In genomic region chr7:66843492-66843891, GRCh38 we compare ENCODE assay signal across 8 cellular contexts.
DNase-seq lines count a peak whose midpoint lies in the region; ATAC-seq, FAIRE-seq and TF ChIP-seq lines count a peak whose summit lies in the region.
"Not testable (repeated sequence)": the region's sequence is repeated elsewhere in the genome, so short reads cannot be mapped to it uniquely, and the experiment has no call there.

No MANE protein-coding gene starts in this region.

- not testable (repeated sequence) for TF ChIP-seq EP300 in HepG2 (IDR thresholded peaks at IDR 0.05; ENCODE audit: low read depth in 2 of 2, low read length in 2 of 2); HepG2 (CRISPR knock-in tag; IDR thresholded peaks at IDR 0.05; ENCODE audit: borderline replicate concordance)

- peak overlapping the region; percentile 93 to 100 (median 98) for H3K4me3 Mint-ChIP-seq in CD4-positive, CD25-positive, alpha-beta regulatory T cell
- H3K4me3 Mint-ChIP-seq in activated naive CD8-positive, alpha-beta T cell treated with anti-CD3 and anti-CD28 coated beads for 36 hours: peak overlapping the region; percentile 96
- H3K4me3 Mint-ChIP-seq in stimulated activated naive CD8-positive, alpha-beta T cell treated with anti-CD3 and anti-CD28 coated beads, Interleukin-15, amount 100 ng/mL, for 72 hours: peak overlapping the region; percentile 98 to 99

- CTCF ChIA-PET in endothelial cell of umbilical vein (lab: Charles Lee): interaction anchor here (1.4 kb wide), 1 partner anchor 11 kb away, joined by 8 read pairs; no protein-coding TSS in a partner anchor
- CTCF ChIA-PET in HepG2 (lab: Yijun Ruan, JAX; ENCODE audit: low intra/inter-chr PET ratio, low total read pairs): not testable (repeated sequence)

- H3K9me3 ChIP-seq in CD4-positive, CD25-positive, alpha-beta regulatory T cell (ENCODE audit: control insufficient read depth in 2 of 2, low read length in 2 of 2); WERI-Rb-1 (ENCODE audit: severe bottlenecking); endothelial cell of umbilical vein (replicated peaks; ENCODE audit: control insufficient read depth, insufficient read depth, low read length); HepG2 (ENCODE audit: low read length); neutrophil: not testable (repeated sequence)

- not testable (repeated sequence) for TF ChIP-seq CTCF in KMS-11 (conservative IDR thresholded peaks at IDR 0.05; ENCODE audit: low read depth, low read length); WERI-Rb-1 (IDR thresholded peaks at IDR 0.05; ENCODE audit: low read depth, low read length); endothelial cell of umbilical vein (IDR thresholded peaks at IDR 0.05; ENCODE audit: extremely low read depth in 1 of 2, insufficient read depth in 1 of 2, low read depth in 1 of 2, low read length in 2 of 2); HepG2 (CRISPR knock-in tag; IDR thresholded peaks at IDR 0.05); neutrophil (IDR thresholded peaks at IDR 0.05)

- in situ Hi-C loops in HepG2 (cut with HindIII; ENCODE audit: extremely low pct_ligation_motif_present, low pct_unique_long_range_greater_than_20kb): loop anchor here (25.0 kb wide), 1 partner anchor 144 kb away; the partner anchor contains the start of genes SBDS and TYW1

- peak; percentile 54 for FAIRE-seq in endothelial cell of umbilical vein (lab: Jason Lieb, UNC)
- FAIRE-seq in HepG2 (lab: Jason Lieb, UNC): not testable (repeated sequence)

- H3K79me2 ChIP-seq in KMS-11 (ENCODE audit: insufficient read depth, low read depth); endothelial cell of umbilical vein (ENCODE audit: control insufficient read depth, insufficient read depth, low read length): not testable (repeated sequence)
- H3K79me2 ChIP-seq in HepG2 (ENCODE audit: insufficient read depth, low read length): peaks cover 11% of the 10 kb centered on the region

- dilution Hi-C loops in endothelial cell of umbilical vein (cut with MboI; ENCODE audit: extremely low pct_ligation_motif_present, low sequenced_read_pairs): not testable (repeated sequence)

- H3K4me2 ChIP-seq in KMS-11 (0 out of 2 replicates have a peak overlapping the region, but pooled peaks have one; percentile 81), endothelial cell of umbilical vein (ENCODE audit: insufficient read depth, low read length) (peak overlapping the region; percentile 47), HepG2 (ENCODE audit: low read depth, low read length) (peak overlapping the region; percentile 97)

- H2AFZ ChIP-seq in KMS-11 (ENCODE audit: low read depth): not testable (repeated sequence)
- H2AFZ ChIP-seq in endothelial cell of umbilical vein (ENCODE audit: low read depth, low read length) (peak overlapping the region; percentile 30), HepG2 (ENCODE audit: low read length) (peak overlapping the region; percentile 16)

- not testable (repeated sequence) for H3K27me3 ChIP-seq in CD4-positive, CD25-positive, alpha-beta regulatory T cell (ENCODE audit: control insufficient read depth, insufficient read depth, low read length); KMS-11 (ENCODE audit: insufficient read depth, low read depth); WERI-Rb-1 (ENCODE audit: insufficient read depth, low read depth, severe bottlenecking); endothelial cell of umbilical vein (ENCODE audit: control insufficient read depth in 2 of 2, insufficient read depth in 2 of 2, low read length in 2 of 2); HepG2 (ENCODE audit: control insufficient read depth in 1 of 2, insufficient read depth in 2 of 2, low read length in 2 of 2); neutrophil

- intact Hi-C loops in endothelial cell of umbilical vein (cut with micrococcal nuclease) (loop anchor here (10.0 kb wide), 1 partner anchor 461 kb away; no protein-coding TSS in a partner anchor), HepG2 (cut with micrococcal nuclease; ENCODE audit: unreplicated experiment) (loop anchor here (2.0 kb wide), 1 partner anchor 153 kb away; the partner anchor contains the start of gene TYW1)

- peak overlapping the region; percentile 67 for H3K4me3 ChIP-seq in CD4-positive, CD25-positive, alpha-beta regulatory T cell (ENCODE audit: low read depth, low read length)
- not testable (repeated sequence) for H3K4me3 ChIP-seq in KMS-11 (IDR thresholded peaks at IDR 0.05; ENCODE audit: insufficient read depth, low read depth, low read length); endothelial cell of umbilical vein (replicated peaks in 1 of 3; ENCODE audit: insufficient read depth in 1 of 3, low read depth in 1 of 3, low read length in 3 of 3)
- peak overlapping the region; percentile 93 for H3K4me3 ChIP-seq in WERI-Rb-1 (ENCODE audit: low read depth, low read length)
- H3K4me3 ChIP-seq in HepG2 (replicated peaks in 1 of 3; ENCODE audit: insufficient read depth in 1 of 3, low read depth in 2 of 3, low read length in 3 of 3): peak overlapping the region; percentile 79 to 94 (median 89)
- peak overlapping the region; percentile 80 to 82 for H3K4me3 ChIP-seq in neutrophil (ENCODE audit: low read depth in 1 of 2, low read length in 1 of 2)

- H3K9me3 Mint-ChIP-seq in CD4-positive, CD25-positive, alpha-beta regulatory T cell; activated naive CD8-positive, alpha-beta T cell treated with anti-CD3 and anti-CD28 coated beads for 36 hours; stimulated activated naive CD8-positive, alpha-beta T cell treated with anti-CD3 and anti-CD28 coated beads, Interleukin-15, amount 100 ng/mL, for 72 hours: not testable (repeated sequence)

- not testable (repeated sequence) for H3K36me3 ChIP-seq in CD4-positive, CD25-positive, alpha-beta regulatory T cell (ENCODE audit: control insufficient read depth, insufficient read depth, low read length); KMS-11 (ENCODE audit: insufficient read depth); WERI-Rb-1; endothelial cell of umbilical vein (ENCODE audit: control insufficient read depth in 2 of 2, extremely low read depth in 1 of 2, insufficient read depth in 2 of 2, low read length in 2 of 2); HepG2 (replicated peaks in 1 of 2; ENCODE audit: control insufficient read depth in 1 of 2, insufficient read depth in 2 of 2, low read length in 2 of 2); neutrophil

- H3K9me1 ChIP-seq in endothelial cell of umbilical vein (replicated peaks; ENCODE audit: control insufficient read depth, extremely low read depth, insufficient read depth, low read length): not testable (repeated sequence)

- not testable (repeated sequence) for DNase-seq in CD4-positive, CD25-positive, alpha-beta regulatory T cell; WERI-Rb-1; activated naive CD8-positive, alpha-beta T cell treated with anti-CD3 and anti-CD28 coated beads for 36 hours; endothelial cell of umbilical vein (ENCODE audit: low read depth, low spot score); HepG2 (ENCODE audit: low spot score); stimulated activated naive CD8-positive, alpha-beta T cell treated with anti-CD3 and anti-CD28 coated beads, Interleukin-15, amount 100 ng/mL, for 72 hours

- H4K20me1 ChIP-seq in KMS-11 (ENCODE audit: insufficient read depth); endothelial cell of umbilical vein (replicated peaks; ENCODE audit: control insufficient read depth, extremely low read depth, insufficient read depth, low read length); HepG2 (ENCODE audit: insufficient read depth, low read length): not testable (repeated sequence)

- ATAC-seq in CD4-positive, CD25-positive, alpha-beta regulatory T cell (ENCODE audit: low read depth in 2 of 2); HepG2; stimulated activated naive CD8-positive, alpha-beta T cell treated with anti-CD3 and anti-CD28 coated beads, Interleukin-15, amount 100 ng/mL, for 72 hours: not testable (repeated sequence)

- not testable (repeated sequence) for H3K36me3 Mint-ChIP-seq in CD4-positive, CD25-positive, alpha-beta regulatory T cell; activated naive CD8-positive, alpha-beta T cell treated with anti-CD3 and anti-CD28 coated beads for 36 hours

- peaks cover 19% of the 10 kb centered on the region for H3K4me1 ChIP-seq in CD4-positive, CD25-positive, alpha-beta regulatory T cell (ENCODE audit: control insufficient read depth, insufficient read depth, low read length, poor library complexity, severe bottlenecking)
- not testable (repeated sequence) for H3K4me1 ChIP-seq in KMS-11 (ENCODE audit: low read depth, poor library complexity, severe bottlenecking); endothelial cell of umbilical vein (ENCODE audit: control insufficient read depth, extremely low read depth, insufficient read depth, low read length)
- H3K4me1 ChIP-seq in HepG2 (ENCODE audit: insufficient read depth, low read length) (peaks cover 41% of the 10 kb centered on the region), neutrophil (ENCODE audit: control insufficient read depth in 1 of 2, insufficient read depth in 1 of 2, low read depth in 1 of 2, low read length in 1 of 2) (peaks cover 22 to 25% of the 10 kb centered on the region in 2 experiments)

- TF ChIP-seq RAD21 in HepG2 (CRISPR knock-in tag; IDR thresholded peaks at IDR 0.05): not testable (repeated sequence)

- not testable (repeated sequence) for H3K9ac ChIP-seq in KMS-11; endothelial cell of umbilical vein (replicated peaks; ENCODE audit: extremely low read depth, insufficient read depth, low read length)
- peak overlapping the region; percentile 40; the same call in 1 of the 2 replicates for H3K9ac ChIP-seq in HepG2 (ENCODE audit: insufficient read depth, low read depth, low read length)

- peak overlapping the region in 2 of 3 donors; percentile 99 to 100 for H3K27ac Mint-ChIP-seq in CD4-positive, CD25-positive, alpha-beta regulatory T cell
- not testable (repeated sequence) for H3K27ac Mint-ChIP-seq in activated naive CD8-positive, alpha-beta T cell treated with anti-CD3 and anti-CD28 coated beads for 36 hours; stimulated activated naive CD8-positive, alpha-beta T cell treated with anti-CD3 and anti-CD28 coated beads, Interleukin-15, amount 100 ng/mL, for 72 hours

- not testable (repeated sequence) for TF ChIP-seq POLR2A in endothelial cell of umbilical vein (IDR thresholded peaks at IDR 0.05; ENCODE audit: low read depth, low read length); HepG2 (IDR thresholded peaks at IDR 0.05; ENCODE audit: insufficient read depth in 1 of 2, low read depth in 2 of 2, low read length in 2 of 2)

- H3K27me3 Mint-ChIP-seq in CD4-positive, CD25-positive, alpha-beta regulatory T cell; activated naive CD8-positive, alpha-beta T cell treated with anti-CD3 and anti-CD28 coated beads for 36 hours; stimulated activated naive CD8-positive, alpha-beta T cell treated with anti-CD3 and anti-CD28 coated beads, Interleukin-15, amount 100 ng/mL, for 72 hours: not testable (repeated sequence)

- 7% methylated on average over 6 of the region's 7 CpGs for WGBS in HepG2 (ENCODE audit: low lambda C conversion rate)

- H3K4me1 Mint-ChIP-seq in CD4-positive, CD25-positive, alpha-beta regulatory T cell: peaks cover 8 to 30% (median 19%) of the 10 kb centered on the region in 4 donors
- H3K4me1 Mint-ChIP-seq in activated naive CD8-positive, alpha-beta T cell treated with anti-CD3 and anti-CD28 coated beads for 36 hours: peaks cover 25% of the 10 kb centered on the region
- H3K4me1 Mint-ChIP-seq in stimulated activated naive CD8-positive, alpha-beta T cell treated with anti-CD3 and anti-CD28 coated beads, Interleukin-15, amount 100 ng/mL, for 72 hours: peaks cover 38% of the 10 kb centered on the region

- BruUV-seq in endothelial cell of umbilical vein (replicated peaks; lab: Mats Ljungman, UMichigan); HepG2 (replicated peaks; lab: Mats Ljungman, UMichigan): not testable (repeated sequence)

- H3K27ac ChIP-seq in CD4-positive, CD25-positive, alpha-beta regulatory T cell (ENCODE audit: insufficient read depth, low read length, poor library complexity, severe bottlenecking); KMS-11; WERI-Rb-1; endothelial cell of umbilical vein (ENCODE audit: insufficient read depth, low read depth, low read length); HepG2 (ENCODE audit: extremely low read length, insufficient read depth, low read length): not testable (repeated sequence)
- peak overlapping the region; percentile 98 for H3K27ac ChIP-seq in neutrophil

- POLR2A ChIA-PET in endothelial cell of umbilical vein (lab: Charles Lee): not testable (repeated sequence)
- POLR2A ChIA-PET in HepG2 (lab: Yijun Ruan, JAX): interaction anchor here (2.7 kb wide), 1 partner anchor 152 kb away, joined by 44 read pairs; the partner anchor contains the start of genes SBDS and TYW1

Comparison
In these comparisons a context has a peak if more than half of its experiments do, and no peak if none do; other contexts are left out.
1. H3K4me2 ChIP-seq: peak in every context shown above with its lines; median percentile 97 in HepG2; 81 in KMS-11; 47 in endothelial cell of umbilical vein.